ENCODE assay signal across 8 cellular contexts in the genomic region with DNA sequence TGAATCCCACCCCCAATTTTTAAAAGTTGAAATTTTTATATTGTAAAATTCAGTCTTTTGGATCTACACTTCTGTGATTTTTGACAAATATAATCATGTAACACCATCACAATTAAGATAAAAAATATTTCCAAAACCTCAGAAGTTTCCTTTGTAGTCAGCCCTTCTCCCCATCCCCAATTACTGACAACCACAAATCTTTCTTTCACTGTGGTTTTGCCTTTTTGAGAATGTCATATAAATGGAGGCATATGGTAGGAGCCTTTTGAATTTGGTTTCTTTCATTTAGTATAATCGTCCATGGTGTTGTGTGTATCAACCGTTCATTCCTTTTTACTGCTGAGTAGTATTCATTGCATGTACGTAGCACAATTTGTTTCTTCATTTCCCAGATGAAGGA. TPM values are rescaled to one million over a fixed set of nuclear protein-coding genes. Genes with fewer than 3 reads are reported as not detected.
"Had no signal": no experiment of that assay in that cellular context is flagged by ENCODE, and none has a peak within 500 bp of the region (broad histone marks: within the 10 kb centered on the region; RNA-seq: fewer than 3 reads in every experiment).

No MANE protein-coding gene starts in this region.

- H3K4me2 ChIP-seq: GM23338 had no signal

- H3K4me3 ChIP-seq: GM23338 had no signal

- H3K9me3 Mint-ChIP-seq: GM23338, H9 had no signal

- H3K4me1 Mint-ChIP-seq: GM23338 had no signal

- H3K4me3 Mint-ChIP-seq: GM23338, H9 had no signal

- ATAC-seq: GM23338 had no signal

- H3K27ac Mint-ChIP-seq: GM23338, H9 had no signal

- DNase-seq: H9, HCEC 1CT, IMR-90, KG1 had no signal

- FAIRE-seq: H1, H54, HTR-8/SVneo had no signal

RNA-seq across cellular contexts. Expression of a gene that starts 7.9 kb away (rescaled TPM):
- total RNA-seq: H1 had no signal
- polyA plus RNA-seq: GM23338 had no signal
